17 cellular contexts compared by ENCODE assay signal in the genomic region with DNA sequence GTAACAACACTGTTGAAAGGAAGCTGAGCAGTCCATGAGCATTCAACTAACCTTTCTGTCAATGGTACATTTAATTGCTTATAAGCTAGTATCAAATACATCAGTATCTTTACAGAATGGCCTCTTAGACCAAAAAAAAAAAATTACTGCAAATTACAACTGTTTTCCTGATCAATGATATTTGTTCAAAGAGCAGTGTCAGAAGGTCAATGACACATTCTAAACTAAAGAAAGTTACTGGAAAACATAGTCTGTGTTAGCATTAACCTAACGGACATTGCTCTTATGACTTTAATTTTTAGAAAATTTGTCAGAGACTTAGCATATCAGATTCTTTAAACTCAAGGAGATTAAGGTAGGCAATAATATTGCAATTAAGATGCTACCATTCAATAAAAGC.
A peak's percentile ranks its signal among the peaks of the same experiment; 100 is the strongest.
DNase-seq lines count a peak whose midpoint lies in the region; ATAC-seq and TF ChIP-seq lines count a peak whose summit lies in the region.
"Had no signal": no experiment of that assay in that cellular context is flagged by ENCODE, and none has a peak within 500 bp of the region (broad histone marks: within the 10 kb centered on the region; RNA-seq: fewer than 3 reads in every experiment).

No MANE protein-coding gene starts in this region.

- H3K4me1 ChIP-seq in liver (ENCODE audit: control insufficient read depth in 4 of 4, insufficient read depth in 4 of 4, low read length in 3 of 4) = peaks cover 1 to 51% (median 24%) of the 10 kb centered on the region in 4 donors
- H3K4me1 ChIP-seq: BLaER1 had no signal

- H3K9ac ChIP-seq in liver (ENCODE audit: low read depth in 1 of 2, low read length in 2 of 2) = no peak overlapping the region
- H3K9ac ChIP-seq: BLaER1 had no signal

- 47% methylated on average over 1 of the region's 1 CpG for WGBS in liver

- TF ChIP-seq RAD21 in liver (IDR thresholded peaks at IDR 0.05) = peak; percentile 35 to 36

- no peaks in the 10 kb centered on the region for H3K36me3 Mint-ChIP-seq in activated naive CD4-positive, alpha-beta T cell treated with anti-CD3 and anti-CD28 coated beads, Interleukin-2, amount 10 ng/mL, durations not matched to agents 7 days and 5 days
- H3K36me3 Mint-ChIP-seq: CD14-positive monocyte; CD4-positive, alpha-beta memory T cell; CD4-positive, CD25-positive, alpha-beta regulatory T cell; CD8-positive, alpha-beta memory T cell had no signal

- H3K27ac Mint-ChIP-seq in activated naive CD4-positive, alpha-beta T cell treated with anti-CD3 and anti-CD28 coated beads, Interleukin-2, amount 10 ng/mL, durations not matched to agents 7 days and 5 days = no peak overlapping the region
- H3K27ac Mint-ChIP-seq: CD14-positive monocyte; CD4-positive, alpha-beta memory T cell; CD4-positive, CD25-positive, alpha-beta regulatory T cell; CD8-positive, alpha-beta memory T cell had no signal

- peak overlapping the region; percentile 65 to 68 for H3K27ac ChIP-seq in liver (ENCODE audit: low read depth in 1 of 2, low read length in 2 of 2)
- H3K27ac ChIP-seq: BLaER1 had no signal

- CTCF ChIA-PET in activated naive CD4-positive, alpha-beta T cell treated with anti-CD3 and anti-CD28 coated beads, Interleukin-2, amount 10 ng/mL, durations not matched to agents 7 days and 5 days (lab: Charles Lee) = no interaction called here

- no peak overlapping the region for H3K4me3 ChIP-seq in liver (ENCODE audit: low read depth in 1 of 3, low read length in 3 of 3)
- H3K4me3 ChIP-seq: BLaER1 had no signal

- H3K27me3 ChIP-seq in liver (ENCODE audit: control insufficient read depth in 4 of 4, insufficient read depth in 4 of 4, low read length in 3 of 4) = no peaks in the 10 kb centered on the region
- H3K27me3 ChIP-seq: BE2C, BLaER1 had no signal

- H3K4me1 Mint-ChIP-seq in activated naive CD4-positive, alpha-beta T cell treated with anti-CD3 and anti-CD28 coated beads, Interleukin-2, amount 10 ng/mL, durations not matched to agents 7 days and 5 days = no peaks in the 10 kb centered on the region
- H3K4me1 Mint-ChIP-seq: CD14-positive monocyte; CD4-positive, alpha-beta memory T cell; CD4-positive, CD25-positive, alpha-beta regulatory T cell; CD8-positive, alpha-beta memory T cell had no signal

- no peak overlapping the region for H3K4me3 Mint-ChIP-seq in activated naive CD4-positive, alpha-beta T cell treated with anti-CD3 and anti-CD28 coated beads, Interleukin-2, amount 10 ng/mL, durations not matched to agents 7 days and 5 days
- H3K4me3 Mint-ChIP-seq: CD14-positive monocyte; CD4-positive, alpha-beta memory T cell; CD4-positive, CD25-positive, alpha-beta regulatory T cell; CD8-positive, alpha-beta memory T cell had no signal

- peak; percentile 66 for ATAC-seq in left lobe of liver
- no peak for ATAC-seq in HG03520 (IDR thresholded peaks at IDR 0.05; ENCODE audit: unreplicated experiment)

- H3K9me3 ChIP-seq in liver (ENCODE audit: control insufficient read depth in 4 of 4, low read length in 3 of 4) = no peaks in the 10 kb centered on the region
- H3K9me3 ChIP-seq: BE2C, BLaER1 had no signal

- no peaks in the 10 kb centered on the region for H3K36me3 ChIP-seq in liver (ENCODE audit: control insufficient read depth in 4 of 4, insufficient read depth in 3 of 4, low read depth in 1 of 4, low read length in 3 of 4)
- H3K36me3 ChIP-seq: BE2C, BLaER1 had no signal

- no peaks in the 10 kb centered on the region for H3K9me3 Mint-ChIP-seq in activated naive CD4-positive, alpha-beta T cell treated with anti-CD3 and anti-CD28 coated beads, Interleukin-2, amount 10 ng/mL, durations not matched to agents 7 days and 5 days
- H3K9me3 Mint-ChIP-seq: CD14-positive monocyte had no signal

- no peak for DNase-seq in left lobe of liver (ENCODE audit: low spot score)
- DNase-seq in NCI-H2029 treated with DMSO at 0.1 percent for 48 hours (lab: John Stamatoyannopoulos, UW) = no peak
- no peak for DNase-seq in activated naive CD4-positive, alpha-beta T cell treated with anti-CD3 and anti-CD28 coated beads, Interleukin-2, amount 10 ng/mL, durations not matched to agents 7 days and 5 days
- DNase-seq: 8988T; ACHN; BE2C; C1 segment of cervical spinal cord; CD4-positive, alpha-beta memory T cell; CD4-positive, CD25-positive, alpha-beta regulatory T cell; CD8-positive, alpha-beta memory T cell; COR-L47; DMS79 treated with DMSO at 0.1 percent for 48 hours; GF-D8 had no signal

- no peaks in the 10 kb centered on the region for H3K27me3 Mint-ChIP-seq in activated naive CD4-positive, alpha-beta T cell treated with anti-CD3 and anti-CD28 coated beads, Interleukin-2, amount 10 ng/mL, durations not matched to agents 7 days and 5 days
- H3K27me3 Mint-ChIP-seq: CD4-positive, alpha-beta memory T cell; CD4-positive, CD25-positive, alpha-beta regulatory T cell; CD8-positive, alpha-beta memory T cell had no signal

- no peak for TF ChIP-seq CTCF in liver (IDR thresholded peaks at IDR 0.05; ENCODE audit: low read depth, low read length, missing input control)

TF ChIP-seq in liver, 16 proteins besides CTCF, POLR2A, EP300 and RAD21:
- peak; percentile 79 for TF ChIP-seq YY1 (IDR thresholded peaks at IDR 0.05)
- no peak for TF ChIP-seq TAF1 (conservative IDR thresholded peaks at IDR 0.05)
- peak; percentile 47 for TF ChIP-seq FOXA2 (IDR thresholded peaks at IDR 0.05)
- peak; percentile 47 for TF ChIP-seq REST (IDR thresholded peaks at IDR 0.05)
- TF ChIP-seq, protein P1, sequence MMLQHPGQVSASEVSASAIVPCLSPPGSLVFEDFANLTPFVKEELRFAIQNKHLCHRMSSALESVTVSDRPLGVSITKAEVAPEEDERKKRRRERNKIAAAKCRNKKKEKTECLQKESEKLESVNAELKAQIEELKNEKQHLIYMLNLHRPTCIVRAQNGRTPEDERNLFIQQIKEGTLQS (IDR thresholded peaks at IDR 0.05) = peak; percentile 32
- TF ChIP-seq SP1 (IDR thresholded peaks at IDR 0.05) = peak; percentile 83
- TF ChIP-seq HNF4A (conservative IDR thresholded peaks at IDR 0.05) = peak; percentile 70 to 82
- TF ChIP-seq MAX (IDR thresholded peaks at IDR 0.05) = peak; percentile 42
- TF ChIP-seq ZBTB33 (IDR thresholded peaks at IDR 0.05) = peak; percentile 49
- TF ChIP-seq FOXA1 (IDR thresholded peaks at IDR 0.05) = no peak
- no peak for TF ChIP-seq HNF4G (IDR thresholded peaks at IDR 0.05)
- peak; percentile 99 for TF ChIP-seq RXRA (IDR thresholded peaks at IDR 0.05)
- no peak for TF ChIP-seq EGR1 (IDR thresholded peaks at IDR 0.05; ENCODE audit: low read depth in 2 of 2)
- peak; percentile 27 for TF ChIP-seq NR2F2 (IDR thresholded peaks at IDR 0.05)
- TF ChIP-seq JUND (IDR thresholded peaks at IDR 0.05) = peak; percentile 48 to 66
- no peak for TF ChIP-seq GABPA (IDR thresholded peaks at IDR 0.05 in 1 of 2, conservative IDR thresholded peaks at IDR 0.05 in 1 of 2)
